15 cellular contexts compared by ENCODE assay signal in the genomic region with DNA sequence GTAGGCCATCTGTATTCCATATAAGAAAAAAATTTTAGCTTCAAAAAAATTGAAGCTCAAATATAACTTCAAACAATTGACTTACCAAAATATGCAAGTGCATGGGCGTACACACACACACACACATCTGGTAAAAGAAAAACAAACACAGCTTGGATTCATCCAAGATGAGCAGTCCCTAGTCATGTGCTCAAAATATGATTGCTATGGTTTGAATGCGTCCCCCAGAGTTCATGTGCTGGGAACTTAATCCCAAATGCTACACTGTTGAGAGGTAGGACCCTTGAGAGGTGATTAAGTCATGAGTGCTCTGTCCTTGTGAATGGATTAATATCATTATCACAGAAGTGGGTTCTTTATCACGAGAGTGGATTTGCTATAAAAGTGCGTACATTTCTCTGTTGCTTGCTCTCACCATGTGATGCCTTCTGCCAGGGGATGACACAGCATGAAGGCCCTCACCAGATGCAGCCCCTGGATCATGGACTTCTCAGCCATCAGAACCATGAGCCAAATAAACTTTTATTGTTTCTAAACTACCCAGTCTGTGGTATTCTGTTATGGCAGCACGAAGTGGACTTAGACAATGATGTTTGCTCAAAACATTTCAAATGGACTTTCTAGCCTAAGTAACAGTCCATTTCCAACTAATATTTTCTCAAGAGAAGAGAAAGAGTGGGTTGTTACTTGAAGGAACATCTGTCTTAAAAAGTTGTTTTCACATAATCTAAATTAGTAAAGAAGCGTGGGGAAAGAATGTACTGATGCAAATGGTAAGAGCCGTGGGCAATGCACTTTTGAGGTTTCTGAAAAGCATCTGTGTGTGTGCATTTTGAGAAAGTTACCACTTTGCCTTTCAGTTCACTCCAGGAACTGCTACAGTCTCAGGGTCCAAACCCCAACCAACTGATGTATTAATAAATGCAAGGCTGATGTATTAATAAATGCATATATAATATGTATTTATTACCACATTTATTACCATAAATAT. TPM values are rescaled to one million over a fixed set of nuclear protein-coding genes. Genes with fewer than 3 reads are reported as not detected.
DNase-seq lines count a peak whose midpoint lies in the region; ATAC-seq and TF ChIP-seq lines count a peak whose summit lies in the region.
"Had no signal": no experiment of that assay in that cellular context is flagged by ENCODE, and none has a peak within 500 bp of the region (broad histone marks: within the 10 kb centered on the region; RNA-seq: fewer than 3 reads in every experiment).

No MANE protein-coding gene starts in this region.

- H3K9ac ChIP-seq in skeletal muscle satellite cell (ENCODE audit: low read depth, low read length), result peak overlapping the region; percentile 43

- no peak for TF ChIP-seq CTCF in fibroblast of pulmonary artery (IDR thresholded peaks at IDR 0.05; ENCODE audit: low read length, missing control alignments)

- H3K36me3 ChIP-seq in SJSA1 (no peaks in the 10 kb centered on the region), skeletal muscle satellite cell (ENCODE audit: insufficient read depth, low read length) (no peaks in the 10 kb centered on the region)

- peak in 1 of 2 experiments; percentile 87 for DNase-seq in SJSA1 (ENCODE audit: low read depth in 1 of 2, low spot score in 2 of 2)
- DNase-seq in fibroblast of pulmonary artery (ENCODE audit: low read depth), result peak; percentile 38
- DNase-seq in HEK293T (ENCODE audit: extremely low spot score), result no peak
- no peak for DNase-seq in NCI-H146 treated with DMSO at 0.1 percent for 48 hours (lab: John Stamatoyannopoulos, UW; ENCODE audit: unreplicated experiment)
- no peak for DNase-seq in cerebellar cortex (ENCODE audit: low spot score)
- DNase-seq: activated CD4-positive, alpha-beta T cell treated with anti-CD3 and anti-CD28 coated beads, Interleukin-2, amount 50 U/mL, for 1 hour; GDM1; NCI-H1417; NCI-H526; stimulated activated naive CD4-positive, alpha-beta T cell treated with Interleukin-2 at 50 U/mL for 16 hours; T1000 had no signal

- peak overlapping the region; percentile 29 for H3K4me2 ChIP-seq in skeletal muscle satellite cell (ENCODE audit: low read length)

- H3K4me1 ChIP-seq in SJSA1 (replicated peaks) (peaks cover 52% of the 10 kb centered on the region), skeletal muscle satellite cell (ENCODE audit: control insufficient read depth, insufficient read depth, low read length) (peaks cover 50% of the 10 kb centered on the region)

- H3K4me3 ChIP-seq in SJSA1 (no peak overlapping the region), fibroblast of pulmonary artery (replicated peaks; ENCODE audit: low read depth, low read length) (no peak overlapping the region), skeletal muscle satellite cell (ENCODE audit: low read length) (no peak overlapping the region)

- CTCF ChIA-PET in HEK293T (lab: Yijun Ruan, JAX), result interaction anchor here (0.6 kb wide), 1 partner anchor 132 kb away, joined by 3 read pairs; no protein-coding TSS in a partner anchor

- peak; percentile 56 for ATAC-seq in GM18867 (IDR thresholded peaks at IDR 0.05; ENCODE audit: unreplicated experiment)
- ATAC-seq in HG03159 (IDR thresholded peaks at IDR 0.05; ENCODE audit: unreplicated experiment), result no peak

- no peaks in the 10 kb centered on the region for H3K9me3 ChIP-seq in SJSA1 (replicated peaks)
- H3K9me3 ChIP-seq in skeletal muscle satellite cell (replicated peaks; ENCODE audit: low read length), result no peaks in the 10 kb centered on the region

- peak overlapping the region; percentile 62 for H3K27ac ChIP-seq in SJSA1
- H3K27ac ChIP-seq: RWPE1 had no signal

- POLR2A ChIA-PET in HEK293T (lab: Yijun Ruan, JAX), result interaction anchor here (0.6 kb wide), 1 partner anchor 14 kb away, joined by 3 read pairs; no protein-coding TSS in a partner anchor

- no peaks in the 10 kb centered on the region for H3K27me3 ChIP-seq in SJSA1 (replicated peaks)
- no peaks in the 10 kb centered on the region for H3K27me3 ChIP-seq in skeletal muscle satellite cell (ENCODE audit: control insufficient read depth, insufficient read depth, low read length)

TF ChIP-seq in HEK293T, 16 proteins besides CTCF, POLR2A, EP300 and RAD21:
- TF ChIP-seq L3MBTL2 (conservative IDR thresholded peaks at IDR 0.05) (no peak), PKNOX1 (IDR thresholded peaks at IDR 0.05) (no peak), LEF1 (IDR thresholded peaks at IDR 0.05; ENCODE audit: borderline replicate concordance) (no peak), TARDBP (IDR thresholded peaks at IDR 0.05) (no peak), HDGF (IDR thresholded peaks at IDR 0.05; ENCODE audit: borderline replicate concordance) (no peak), ARNT (IDR thresholded peaks at IDR 0.05) (no peak), FOXK2 (IDR thresholded peaks at IDR 0.05) (no peak), ELF4 (IDR thresholded peaks at IDR 0.05) (no peak), ZNF384 (IDR thresholded peaks at IDR 0.05) (no peak)

RNA-seq across cellular contexts. Expression of gene SVIL, which starts 15.1 kb away (rescaled TPM):
- 10.2 and 429 TPM in 2 replicates for total RNA-seq in SJSA1 (2014; rRNA removed; shearing (Covaris generic))
- total RNA-seq in skeletal muscle satellite cell (2012; rRNA removed), result 50.7 and 58.3 TPM in 2 replicates
